In the genomic region with DNA sequence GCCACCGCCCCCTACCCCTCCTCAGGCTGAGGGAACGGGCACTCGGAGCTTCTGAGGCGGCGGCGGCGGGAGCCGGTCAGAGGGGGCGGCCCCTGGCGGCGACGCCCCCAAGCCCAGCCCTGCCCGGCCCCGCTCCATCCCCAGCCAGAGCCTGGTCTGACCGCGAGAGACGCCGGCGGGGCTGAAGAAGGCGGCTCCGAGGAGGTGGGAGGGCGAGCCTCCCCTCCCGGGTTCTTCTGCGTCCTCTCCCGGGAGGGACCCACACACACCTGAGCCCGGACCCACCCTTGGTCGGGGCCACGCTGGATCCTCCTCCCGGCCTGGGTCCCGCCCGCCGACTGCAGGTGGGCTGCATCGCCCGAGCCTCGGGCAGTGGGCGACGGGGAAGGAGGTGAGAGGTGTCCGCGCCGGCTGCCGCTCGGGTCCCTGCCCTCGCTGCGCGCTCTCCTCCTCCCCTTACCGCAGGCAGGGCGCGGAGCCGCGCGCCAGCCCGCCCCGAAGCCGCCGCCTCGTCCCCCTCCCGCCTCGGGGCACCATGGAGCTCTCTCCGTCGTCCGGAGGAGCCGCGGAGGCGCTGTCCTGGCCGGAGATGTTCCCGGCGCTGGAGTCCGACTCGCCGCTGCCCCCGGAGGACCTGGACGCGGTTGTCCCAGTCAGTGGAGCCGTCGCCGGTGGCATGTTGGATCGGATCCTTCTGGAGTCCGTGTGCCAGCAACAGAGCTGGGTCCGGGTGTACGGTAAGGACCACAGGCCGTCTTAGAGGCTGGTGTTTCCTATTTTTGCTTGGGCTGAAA, we compare ENCODE assay signal across 1 cellular context.
TF ChIP-seq lines count a peak whose summit lies in the region.

RASAL2 (plus strand) TSS at position 147 of the 794 bp plus-strand sequence; CDS start at position 536, 389 bp downstream.

TF ChIP-seq in HepG2, 621 proteins besides CTCF, POLR2A, EP300 and RAD21 (continued from another document and continues in another):
- no peak for TF ChIP-seq CSRNP1 (CRISPR knock-in tag; IDR thresholded peaks at IDR 0.05)
- TF ChIP-seq USF2 (IDR thresholded peaks at IDR 0.05; ENCODE audit: low read depth, low read length): no peak
- TF ChIP-seq USF2 (CRISPR knock-in tag; IDR thresholded peaks at IDR 0.05; ENCODE audit: borderline replicate concordance): no peak
- TF ChIP-seq GABPB1 (CRISPR knock-in tag; IDR thresholded peaks at IDR 0.05): peak; percentile 61; the same call in 1 of the 2 replicates
- peak; percentile 87; the same call in 1 of the 2 replicates for TF ChIP-seq ZNF800 (CRISPR knock-in tag; IDR thresholded peaks at IDR 0.05)
- TF ChIP-seq SMARCC2 (IDR thresholded peaks at IDR 0.05): no peak
- no peak for TF ChIP-seq ERF (CRISPR knock-in tag; IDR thresholded peaks at IDR 0.05)
- no peak for TF ChIP-seq ZNF83 (CRISPR knock-in tag; IDR thresholded peaks at IDR 0.05; ENCODE audit: borderline replicate concordance)
- no peak for TF ChIP-seq ZNF589 (CRISPR knock-in tag; conservative IDR thresholded peaks at IDR 0.05)
- TF ChIP-seq ESRRA (CRISPR knock-in tag; IDR thresholded peaks at IDR 0.05; ENCODE audit: low read depth): peak; percentile 39; the same call in 1 of the 2 replicates
- TF ChIP-seq, protein P1, sequence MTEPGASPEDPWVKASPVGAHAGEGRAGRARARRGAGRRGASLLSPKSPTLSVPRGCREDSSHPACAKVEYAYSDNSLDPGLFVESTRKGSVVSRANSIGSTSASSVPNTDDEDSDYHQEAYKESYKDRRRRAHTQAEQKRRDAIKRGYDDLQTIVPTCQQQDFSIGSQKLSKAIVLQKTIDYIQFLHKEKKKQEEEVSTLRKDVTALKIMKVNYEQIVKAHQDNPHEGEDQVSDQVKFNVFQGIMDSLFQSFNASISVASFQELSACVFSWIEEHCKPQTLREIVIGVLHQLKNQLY (CRISPR knock-in tag; IDR thresholded peaks at IDR 0.05): no peak
- no peak for TF ChIP-seq ZNF558 (CRISPR knock-in tag; IDR thresholded peaks at IDR 0.05; ENCODE audit: borderline replicate concordance)
- TF ChIP-seq ZNF3 (CRISPR knock-in tag; IDR thresholded peaks at IDR 0.05): no peak
- no peak for TF ChIP-seq ZKSCAN1 (IDR thresholded peaks at IDR 0.05; ENCODE audit: low read length)
- TF ChIP-seq ZNF574 (CRISPR knock-in tag; IDR thresholded peaks at IDR 0.05): 0 out of 2 replicates have a peak, but pooled peaks have one; percentile 62
- TF ChIP-seq ATF3 (CRISPR knock-in tag; IDR thresholded peaks at IDR 0.05): no peak
- no peak for TF ChIP-seq ATF2 (CRISPR knock-in tag; IDR thresholded peaks at IDR 0.05)
- TF ChIP-seq ZNF547 (CRISPR knock-in tag; IDR thresholded peaks at IDR 0.05): 0 out of 2 replicates have a peak, but pooled peaks have one; percentile 4
- TF ChIP-seq YY1 (IDR thresholded peaks at IDR 0.05; ENCODE audit: insufficient read depth, insufficient replicate concordance, low read depth, low read length): peak; percentile 7
- no peak for TF ChIP-seq ZSCAN9 (CRISPR knock-in tag; IDR thresholded peaks at IDR 0.05; ENCODE audit: borderline replicate concordance)
- TF ChIP-seq HMGXB4 (CRISPR knock-in tag; IDR thresholded peaks at IDR 0.05; ENCODE audit: borderline replicate concordance in 1 of 2, low read depth in 1 of 2): peak; percentile 91 to 93
- TF ChIP-seq GLI4 (CRISPR knock-in tag; IDR thresholded peaks at IDR 0.05; ENCODE audit: borderline replicate concordance): no peak
- TF ChIP-seq, protein P2, sequence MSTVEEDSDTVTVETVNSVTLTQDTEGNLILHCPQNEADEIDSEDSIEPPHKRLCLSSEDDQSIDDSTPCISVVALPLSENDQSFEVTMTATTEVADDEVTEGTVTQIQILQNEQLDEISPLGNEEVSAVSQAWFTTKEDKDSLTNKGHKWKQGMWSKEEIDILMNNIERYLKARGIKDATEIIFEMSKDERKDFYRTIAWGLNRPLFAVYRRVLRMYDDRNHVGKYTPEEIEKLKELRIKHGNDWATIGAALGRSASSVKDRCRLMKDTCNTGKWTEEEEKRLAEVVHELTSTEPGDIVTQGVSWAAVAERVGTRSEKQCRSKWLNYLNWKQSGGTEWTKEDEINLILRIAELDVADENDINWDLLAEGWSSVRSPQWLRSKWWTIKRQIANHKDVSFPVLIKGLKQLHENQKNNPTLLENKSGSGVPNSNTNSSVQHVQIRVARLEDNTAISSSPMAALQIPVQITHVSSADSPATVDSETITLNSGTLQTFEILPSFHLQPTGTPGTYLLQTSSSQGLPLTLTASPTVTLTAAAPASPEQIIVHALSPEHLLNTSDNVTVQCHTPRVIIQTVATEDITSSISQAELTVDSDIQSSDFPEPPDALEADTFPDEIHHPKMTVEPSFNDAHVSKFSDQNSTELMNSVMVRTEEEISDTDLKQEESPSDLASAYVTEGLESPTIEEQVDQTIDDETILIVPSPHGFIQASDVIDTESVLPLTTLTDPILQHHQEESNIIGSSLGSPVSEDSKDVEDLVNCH (CRISPR knock-in tag; IDR thresholded peaks at IDR 0.05): no peak
- TF ChIP-seq THYN1 (CRISPR knock-in tag; IDR thresholded peaks at IDR 0.05; ENCODE audit: borderline replicate concordance, low read depth): no peak
- no peak for TF ChIP-seq NPAS2 (CRISPR knock-in tag; IDR thresholded peaks at IDR 0.05; ENCODE audit: borderline replicate concordance)
- TF ChIP-seq, protein P3, sequence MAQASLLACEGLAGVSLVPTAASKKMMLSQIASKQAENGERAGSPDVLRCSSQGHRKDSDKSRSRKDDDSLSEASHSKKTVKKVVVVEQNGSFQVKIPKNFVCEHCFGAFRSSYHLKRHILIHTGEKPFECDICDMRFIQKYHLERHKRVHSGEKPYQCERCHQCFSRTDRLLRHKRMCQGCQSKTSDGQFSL (CRISPR knock-in tag; IDR thresholded peaks at IDR 0.05): no peak; the same call in 1 of the 2 replicates
- no peak for TF ChIP-seq CBFB (CRISPR knock-in tag; IDR thresholded peaks at IDR 0.05)
- TF ChIP-seq, protein P4, sequence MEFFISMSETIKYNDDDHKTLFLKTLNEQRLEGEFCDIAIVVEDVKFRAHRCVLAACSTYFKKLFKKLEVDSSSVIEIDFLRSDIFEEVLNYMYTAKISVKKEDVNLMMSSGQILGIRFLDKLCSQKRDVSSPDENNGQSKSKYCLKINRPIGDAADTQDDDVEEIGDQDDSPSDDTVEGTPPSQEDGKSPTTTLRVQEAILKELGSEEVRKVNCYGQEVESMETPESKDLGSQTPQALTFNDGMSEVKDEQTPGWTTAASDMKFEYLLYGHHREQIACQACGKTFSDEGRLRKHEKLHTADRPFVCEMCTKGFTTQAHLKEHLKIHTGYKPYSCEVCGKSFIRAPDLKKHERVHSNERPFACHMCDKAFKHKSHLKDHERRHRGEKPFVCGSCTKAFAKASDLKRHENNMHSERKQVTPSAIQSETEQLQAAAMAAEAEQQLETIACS (CRISPR knock-in tag; IDR thresholded peaks at IDR 0.05): peak; percentile 62
- peak; percentile 46; the same call in 1 of the 2 replicates for TF ChIP-seq MTA1 (CRISPR knock-in tag; IDR thresholded peaks at IDR 0.05; ENCODE audit: borderline replicate concordance)
